In genomic region chr1:66337249-66337648, GRCh38 we compare ENCODE assay signal across 10 cellular contexts.
DNase-seq lines count a peak whose midpoint lies in the region; TF ChIP-seq lines count a peak whose summit lies in the region.
"Had no signal": no experiment of that assay in that cellular context is flagged by ENCODE, and none has a peak within 500 bp of the region (broad histone marks: within the 10 kb centered on the region; RNA-seq: fewer than 3 reads in every experiment).

No MANE protein-coding gene starts in this region.

- H3K4me3 Mint-ChIP-seq in CD14-positive monocyte (peak overlapping the region in 1 of 2 donors; percentile 24), IgD-negative memory B cell (peak overlapping the region; percentile 47 to 99 (median 78))

- H3K36me3 Mint-ChIP-seq in CD14-positive monocyte (peaks cover 14 to 18% of the 10 kb centered on the region in 2 donors), IgD-negative memory B cell (peaks cover 12% of the 10 kb centered on the region)

- H3K27ac ChIP-seq in dorsolateral prefrontal cortex: peak overlapping the region; percentile 2 to 93 (median 84)
- H3K27ac ChIP-seq in neutrophil: peak overlapping the region; percentile 96

- H3K27ac Mint-ChIP-seq in CD14-positive monocyte: peak overlapping the region; percentile 96 to 100 (median 99)
- peak overlapping the region; percentile 77 to 100 (median 99) for H3K27ac Mint-ChIP-seq in IgD-negative memory B cell

- H3K27me3 Mint-ChIP-seq in CD14-positive monocyte (ENCODE audit: low read depth in 3 of 3) (no peaks in the 10 kb centered on the region), IgD-negative memory B cell (no peaks in the 10 kb centered on the region)

- H3K36me3 ChIP-seq in neutrophil: peaks cover 5% of the 10 kb centered on the region

- no peak for TF ChIP-seq CTCF in CD14-positive monocyte (IDR thresholded peaks at IDR 0.05)
- TF ChIP-seq CTCF in dorsolateral prefrontal cortex (IDR thresholded peaks at IDR 0.05 in 54 of 56, conservative IDR thresholded peaks at IDR 0.05 in 2 of 56; ENCODE audit: low read depth in 1 of 56, partially characterized antibody in 56 of 56): no peak
- no peak for TF ChIP-seq CTCF in neutrophil (IDR thresholded peaks at IDR 0.05)

- H3K9me3 ChIP-seq in neutrophil: no peaks in the 10 kb centered on the region

- peaks cover 48% of the 10 kb centered on the region for H3K4me1 Mint-ChIP-seq in CD14-positive monocyte
- peaks cover 21 to 52% (median 43%) of the 10 kb centered on the region in 3 donors for H3K4me1 Mint-ChIP-seq in IgD-negative memory B cell

- H3K4me3 ChIP-seq in dorsolateral prefrontal cortex (peak overlapping the region in 8 of 59 donors; percentile 11 to 73 (median 66)), neutrophil (ENCODE audit: low read depth in 1 of 2, low read length in 1 of 2) (peak overlapping the region; percentile 77 to 98)

- DNase-seq in CD14-positive monocyte (ENCODE audit: low spot score): no peak
- no peak for DNase-seq in dorsolateral prefrontal cortex
- no peak for DNase-seq in DMS79 treated with DMSO at 0.1 percent for 48 hours (lab: John Stamatoyannopoulos, UW)
- DNase-seq in iPS-NIHi7 (ENCODE audit: extremely low spot score): no peak
- DNase-seq in NCI-H1105 (lab: John Stamatoyannopoulos, UW): no peak
- no peak for DNase-seq in NCI-H2029 treated with DMSO at 0.1 percent for 48 hours (lab: John Stamatoyannopoulos, UW)
- DNase-seq: activated effector memory CD4-positive, alpha-beta T cell treated with Interleukin-2 at 50 U/mL for 16 hours; NCI-H774 had no signal

- intact Hi-C loops in CD14-positive monocyte (cut with micrococcal nuclease): loop anchor here (5.0 to 10.0 kb wide), 4 partner anchors 35 to 100 kb away; no protein-coding TSS in a partner anchor
- intact Hi-C loops in dorsolateral prefrontal cortex (cut with DNase I): no loop called here

- H3K4me1 ChIP-seq in neutrophil (ENCODE audit: control insufficient read depth in 1 of 2, insufficient read depth in 1 of 2, low read depth in 1 of 2, low read length in 1 of 2): peaks cover 59 to 75% of the 10 kb centered on the region in 2 experiments

- H3K27me3 ChIP-seq in dorsolateral prefrontal cortex (no peaks in the 10 kb centered on the region), neutrophil (no peaks in the 10 kb centered on the region)

- peaks cover 0 to 2% (median 0%) of the 10 kb centered on the region in 7 donors for H3K9me3 Mint-ChIP-seq in CD14-positive monocyte
- no peaks in the 10 kb centered on the region for H3K9me3 Mint-ChIP-seq in IgD-negative memory B cell

Comparison
In these comparisons a context has a peak if more than half of its experiments do, and no peak if none do; other contexts are left out.
1. intact Hi-C loops: an anchor here in CD14-positive monocyte (5.0 to 10.0 kb wide); none called in dorsolateral prefrontal cortex.